ENCODE assay signal across 1 cellular context in the genomic region with DNA sequence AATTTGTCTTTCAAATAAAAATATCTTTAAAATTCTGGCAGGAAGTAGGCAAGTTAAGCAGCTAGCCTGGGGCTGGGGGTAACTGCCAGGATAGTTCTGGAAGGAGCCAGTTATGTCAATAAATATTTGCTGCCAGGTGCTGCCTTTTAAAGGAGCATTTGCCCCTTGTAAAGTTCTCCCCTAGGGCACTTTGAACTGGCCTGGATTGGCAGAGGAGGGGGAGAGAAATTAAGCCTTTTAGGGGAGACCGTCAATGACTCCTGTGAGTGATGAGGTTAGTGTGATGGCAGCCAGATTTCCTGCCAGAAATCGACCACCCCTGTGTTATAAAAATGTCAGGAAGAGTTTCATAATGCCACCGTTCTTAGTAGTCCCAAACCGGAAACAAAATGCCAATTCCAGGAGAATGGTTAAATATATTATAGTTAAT.
TF ChIP-seq lines count a peak whose summit lies in the region.

No MANE protein-coding gene starts in this region.

TF ChIP-seq in HepG2, 621 proteins besides CTCF, POLR2A, EP300 and RAD21 (continued from another document):
- TF ChIP-seq ZNF256 (CRISPR knock-in tag; conservative IDR thresholded peaks at IDR 0.05) (no peak), NKX3-1 (CRISPR knock-in tag; IDR thresholded peaks at IDR 0.05) (no peak), GLI4 (CRISPR knock-in tag; IDR thresholded peaks at IDR 0.05; ENCODE audit: borderline replicate concordance) (no peak), SPEN (CRISPR knock-in tag; IDR thresholded peaks at IDR 0.05; ENCODE audit: low read depth) (no peak)
